In the genomic region with DNA sequence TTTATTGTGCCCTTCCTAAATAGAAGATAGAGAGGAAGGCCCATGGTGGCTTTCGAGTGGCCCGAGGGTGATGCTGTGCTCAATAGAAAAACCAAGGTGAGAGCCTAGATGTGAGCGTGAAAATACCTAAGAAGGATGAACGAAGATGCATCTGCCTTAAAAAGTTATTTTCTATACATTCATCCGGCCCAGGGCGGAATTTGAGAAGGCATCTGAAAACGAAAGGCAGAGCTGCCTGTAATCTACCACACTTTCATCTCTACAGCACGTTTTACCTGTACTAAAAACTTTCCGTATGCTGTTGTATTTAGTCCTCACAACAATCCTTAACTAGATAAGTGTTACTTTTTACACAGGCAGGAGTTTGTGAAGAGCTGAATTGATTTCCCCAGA, we compare ENCODE assay signal across 8 cellular contexts. TPM values are rescaled to one million over a fixed set of nuclear protein-coding genes. Genes with fewer than 3 reads are reported as not detected.
DNase-seq lines count a peak whose midpoint lies in the region; ATAC-seq and TF ChIP-seq lines count a peak whose summit lies in the region.

No MANE protein-coding gene starts in this region.

- peaks cover 32% of the 10 kb centered on the region for H3K36me3 Mint-ChIP-seq in activated T-helper 1 cell treated with anti-CD3 and anti-CD28 coated beads, Interleukin-12 subunit alpha, Interleukin-12 subunit beta, Interleukin-2, Interleukin-4 antibody, amounts not matched to agents 30 ng/mL and 10 ng/mL and 1 ng/mL, durations not matched to agents 14 hours and 24 hours and 36 hours (ENCODE audit: low read depth)

- H3K9me3 ChIP-seq in left ventricle myocardium inferior (replicated peaks) = no peaks in the 10 kb centered on the region

- H3K4me1 ChIP-seq in left ventricle myocardium inferior (peaks cover 29% of the 10 kb centered on the region), urinary bladder (ENCODE audit: insufficient read depth) (no peaks in the 10 kb centered on the region)

- TF ChIP-seq CTCF in left ventricle myocardium inferior (IDR thresholded peaks at IDR 0.05; ENCODE audit: borderline replicate concordance) (no peak), kidney epithelial cell (IDR thresholded peaks at IDR 0.05; ENCODE audit: insufficient read depth, low read length, poor library complexity, severe bottlenecking) (no peak)

- peak overlapping the region; percentile 100 for H3K4me3 Mint-ChIP-seq in activated T-helper 1 cell treated with anti-CD3 and anti-CD28 coated beads, Interleukin-12 subunit alpha, Interleukin-12 subunit beta, Interleukin-2, Interleukin-4 antibody, amounts not matched to agents 30 ng/mL and 10 ng/mL and 1 ng/mL, durations not matched to agents 14 hours and 24 hours and 36 hours

- H3K27me3 ChIP-seq in left ventricle myocardium inferior (ENCODE audit: low read depth) (no peaks in the 10 kb centered on the region), kidney epithelial cell (ENCODE audit: control insufficient read depth, insufficient read depth, low read length) (no peaks in the 10 kb centered on the region)

- DNase-seq in left ventricle myocardium inferior (no peak), left ventricle myocardium superior (no peak), kidney epithelial cell (ENCODE audit: low read depth) (no peak), putamen (ENCODE audit: low spot score) (no peak), sciatic nerve (ENCODE audit: low spot score) (no peak)
- peak; percentile 11 for DNase-seq in activated T-helper 1 cell treated with anti-CD3 and anti-CD28 coated beads, Interleukin-12 subunit alpha, Interleukin-12 subunit beta, Interleukin-2, Interleukin-4 antibody, amounts not matched to agents 30 ng/mL and 10 ng/mL and 1 ng/mL, durations not matched to agents 14 hours and 24 hours and 36 hours (ENCODE audit: low spot score)

- H3K27ac Mint-ChIP-seq in activated T-helper 1 cell treated with anti-CD3 and anti-CD28 coated beads, Interleukin-12 subunit alpha, Interleukin-12 subunit beta, Interleukin-2, Interleukin-4 antibody, amounts not matched to agents 30 ng/mL and 10 ng/mL and 1 ng/mL, durations not matched to agents 14 hours and 24 hours and 36 hours = peak overlapping the region; percentile 82

- intact Hi-C loops in left ventricle myocardium inferior (cut with micrococcal nuclease) (no loop called here), left ventricle myocardium superior (cut with micrococcal nuclease) (no loop called here), sciatic nerve (cut with DNase I) (no loop called here)
- intact Hi-C loops in activated T-helper 1 cell treated with anti-CD3 and anti-CD28 coated beads, Interleukin-12 subunit alpha, Interleukin-12 subunit beta, Interleukin-2, Interleukin-4 antibody, amounts not matched to agents 30 ng/mL and 10 ng/mL and 1 ng/mL, durations not matched to agents 14 hours and 24 hours and 36 hours (cut with micrococcal nuclease) = loop anchor here (1.0 to 10.0 kb wide), 6 partner anchors 20 to 825 kb away; a partner anchor contains a TSS

- peak overlapping the region; percentile 93 for H3K4me3 ChIP-seq in left ventricle myocardium inferior
- H3K4me3 ChIP-seq in kidney epithelial cell (ENCODE audit: low read depth, low read length) = peak overlapping the region; percentile 99
- peak overlapping the region; percentile 83 for H3K4me3 ChIP-seq in urinary bladder (ENCODE audit: low read depth, low read length)

- no peak overlapping the region for H3K27ac ChIP-seq in left ventricle myocardium inferior (replicated peaks)
- H3K27ac ChIP-seq in urinary bladder (ENCODE audit: low read depth) = no peak overlapping the region

- no peaks in the 10 kb centered on the region for H3K27me3 Mint-ChIP-seq in activated T-helper 1 cell treated with anti-CD3 and anti-CD28 coated beads, Interleukin-12 subunit alpha, Interleukin-12 subunit beta, Interleukin-2, Interleukin-4 antibody, amounts not matched to agents 30 ng/mL and 10 ng/mL and 1 ng/mL, durations not matched to agents 14 hours and 24 hours and 36 hours (ENCODE audit: insufficient read depth)

- peaks cover 46% of the 10 kb centered on the region for H3K4me1 Mint-ChIP-seq in activated T-helper 1 cell treated with anti-CD3 and anti-CD28 coated beads, Interleukin-12 subunit alpha, Interleukin-12 subunit beta, Interleukin-2, Interleukin-4 antibody, amounts not matched to agents 30 ng/mL and 10 ng/mL and 1 ng/mL, durations not matched to agents 14 hours and 24 hours and 36 hours (ENCODE audit: low read depth)

- ATAC-seq in left ventricle myocardium superior (no peak), HG03432 (IDR thresholded peaks at IDR 0.05; ENCODE audit: unreplicated experiment) (no peak), sciatic nerve (no peak)

- H3K36me3 ChIP-seq in left ventricle myocardium inferior (peaks cover 37% of the 10 kb centered on the region), kidney epithelial cell (ENCODE audit: control insufficient read depth, insufficient read depth, low read length) (peaks cover 3% of the 10 kb centered on the region), urinary bladder (ENCODE audit: insufficient read depth) (no peaks in the 10 kb centered on the region)

- 36% methylated on average over 9 of the region's 9 CpGs for WGBS in urinary bladder

- H3K9me3 Mint-ChIP-seq in activated T-helper 1 cell treated with anti-CD3 and anti-CD28 coated beads, Interleukin-12 subunit alpha, Interleukin-12 subunit beta, Interleukin-2, Interleukin-4 antibody, amounts not matched to agents 30 ng/mL and 10 ng/mL and 1 ng/mL, durations not matched to agents 14 hours and 24 hours and 36 hours = no peaks in the 10 kb centered on the region

RNA-seq across cellular contexts. Expression of a gene that starts 1.4 kb away (rescaled TPM):
- total RNA-seq in left ventricle myocardium inferior (78.5 TPM), left ventricle myocardium superior (77.2 TPM), kidney epithelial cell (75.4 and 79.3 TPM in 2 replicates), urinary bladder (80.7 TPM), sciatic nerve (91.7 TPM)
- 244 and 252 TPM in 2 replicates for total RNA-seq in activated T-helper 1 cell treated with anti-CD3 and anti-CD28 coated beads, Interleukin-12 subunit alpha, Interleukin-12 subunit beta, Interleukin-2, Interleukin-4 antibody, amounts not matched to agents 30 ng/mL and 10 ng/mL and 1 ng/mL, durations not matched to agents 14 hours and 24 hours and 36 hours
- 103 TPM for polyA plus RNA-seq in urinary bladder
